Comparison of ENCODE assay signal across 18 cellular contexts in the genomic region with DNA sequence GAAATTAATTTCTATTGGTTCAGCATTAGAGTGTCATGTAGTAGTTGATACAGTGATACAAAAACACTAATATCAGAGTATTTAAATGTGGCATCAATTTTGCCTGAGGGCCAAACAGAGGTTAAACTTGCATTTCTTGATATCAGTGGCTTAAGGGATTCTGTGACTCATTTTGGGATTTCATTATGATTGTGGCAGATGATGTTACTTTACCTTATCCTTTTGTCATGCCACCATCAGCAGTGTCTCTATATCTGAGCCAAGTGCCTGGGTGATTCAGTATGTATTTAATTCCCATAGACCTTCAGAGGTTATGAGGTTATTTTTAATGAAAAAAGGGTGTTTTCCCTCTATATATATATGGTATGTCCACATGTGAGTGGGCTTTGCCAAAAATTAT.
DNase-seq lines count a peak whose midpoint lies in the region; ATAC-seq lines count a peak whose summit lies in the region.
"Had no signal": no experiment of that assay in that cellular context is flagged by ENCODE, and none has a peak within 500 bp of the region (broad histone marks: within the 10 kb centered on the region; RNA-seq: fewer than 3 reads in every experiment).

No MANE protein-coding gene starts in this region.

- H3K36me3 Mint-ChIP-seq in activated T-cell treated with anti-CD3 and anti-CD28 coated beads, Interleukin-2, amount 50 U/mL, for 4 hours (ENCODE audit: insufficient read depth) = no peaks in the 10 kb centered on the region
- H3K36me3 Mint-ChIP-seq: activated naive CD4-positive, alpha-beta T cell treated with anti-CD3 and anti-CD28 coated beads, Interleukin-2, amount 10 ng/mL, durations not matched to agents 7 days and 5 days had no signal

- no peaks in the 10 kb centered on the region for H3K4me1 Mint-ChIP-seq in activated T-cell treated with anti-CD3 and anti-CD28 coated beads, Interleukin-2, amount 50 U/mL, for 4 hours (ENCODE audit: low read depth)
- H3K4me1 Mint-ChIP-seq: activated naive CD4-positive, alpha-beta T cell treated with anti-CD3 and anti-CD28 coated beads, Interleukin-2, amount 10 ng/mL, durations not matched to agents 7 days and 5 days; neural crest cell had no signal

- no peaks in the 10 kb centered on the region for H3K27me3 Mint-ChIP-seq in activated T-cell treated with anti-CD3 and anti-CD28 coated beads, Interleukin-2, amount 50 U/mL, for 4 hours (ENCODE audit: low read depth)
- H3K27me3 Mint-ChIP-seq: activated naive CD4-positive, alpha-beta T cell treated with anti-CD3 and anti-CD28 coated beads, Interleukin-2, amount 10 ng/mL, durations not matched to agents 7 days and 5 days; brain had no signal

- H3K9me3 Mint-ChIP-seq in activated T-cell treated with anti-CD3 and anti-CD28 coated beads, Interleukin-2, amount 50 U/mL, for 4 hours = peaks cover 11% of the 10 kb centered on the region
- H3K9me3 Mint-ChIP-seq: activated naive CD4-positive, alpha-beta T cell treated with anti-CD3 and anti-CD28 coated beads, Interleukin-2, amount 10 ng/mL, durations not matched to agents 7 days and 5 days had no signal

- DNase-seq in COR-L47 (lab: John Stamatoyannopoulos, UW) (no peak), caudate nucleus (lab: John Stamatoyannopoulos, UW) (no peak)
- DNase-seq in activated T-cell treated with anti-CD3 and anti-CD28 coated beads, Interleukin-2, amount 50 U/mL, for 4 hours = no peak
- DNase-seq: activated CD8-positive, alpha-beta memory T cell treated with anti-CD3 and anti-CD28 coated beads, Interleukin-2, amount 50 U/mL, for 48 hours; activated naive CD4-positive, alpha-beta T cell treated with anti-CD3 and anti-CD28 coated beads, Interleukin-2, amount 10 ng/mL, durations not matched to agents 7 days and 5 days; heart right ventricle; NCI-H1436 treated with DMSO at 0.1 percent for 48 hours; retina; SIG-M5 had no signal

- no peak overlapping the region for H3K4me3 Mint-ChIP-seq in activated T-cell treated with anti-CD3 and anti-CD28 coated beads, Interleukin-2, amount 50 U/mL, for 4 hours
- H3K4me3 Mint-ChIP-seq: activated naive CD4-positive, alpha-beta T cell treated with anti-CD3 and anti-CD28 coated beads, Interleukin-2, amount 10 ng/mL, durations not matched to agents 7 days and 5 days; brain; neural crest cell; T-helper 2 cell treated with Interferon-gamma antibody and Interleukin-4, amounts not matched to agents 5 μg/mL and 100 μg/mL, for 36 hours had no signal

- no peak overlapping the region for H3K27ac ChIP-seq in caudate nucleus (ENCODE audit: low read depth, low read length)
- H3K27ac ChIP-seq: heart right ventricle had no signal

- peak; percentile 93 for ATAC-seq in GM18502 (IDR thresholded peaks at IDR 0.05; ENCODE audit: poor library complexity, unreplicated experiment)
- ATAC-seq in GM18909 (IDR thresholded peaks at IDR 0.05; ENCODE audit: poor library complexity, unreplicated experiment) = peak; percentile 52
- ATAC-seq in HG02763 (IDR thresholded peaks at IDR 0.05; ENCODE audit: unreplicated experiment) = peak; percentile 48
- peak; percentile 78 for ATAC-seq in HG03558 (IDR thresholded peaks at IDR 0.05; ENCODE audit: extremely low read depth, unreplicated experiment)
- ATAC-seq in GM18517 (IDR thresholded peaks at IDR 0.05; ENCODE audit: unreplicated experiment) = no peak
- no peak for ATAC-seq in activated T-cell treated with anti-CD3 and anti-CD28 coated beads, Interleukin-2, amount 50 U/mL, for 4 hours
- ATAC-seq: activated CD4-positive, CD25-positive, alpha-beta regulatory T cell treated with anti-CD3 and anti-CD28 coated beads, Interleukin-2, amount 50 U/mL, for 24 hours; heart right ventricle had no signal

Comparison
In these comparisons a context has a peak if more than half of its experiments do, and no peak if none do; other contexts are left out.
1. ATAC-seq: peak in GM18502 (single experiment), GM18909 (single experiment), HG02763 (single experiment) and HG03558 (single experiment); none in GM18517 (single experiment) and activated T-cell treated with anti-CD3 and anti-CD28 coated beads, Interleukin-2, amount 50 U/mL, for 4 hours (0 of 2).